ENCODE assay signal across 24 cellular contexts in the genomic region with DNA sequence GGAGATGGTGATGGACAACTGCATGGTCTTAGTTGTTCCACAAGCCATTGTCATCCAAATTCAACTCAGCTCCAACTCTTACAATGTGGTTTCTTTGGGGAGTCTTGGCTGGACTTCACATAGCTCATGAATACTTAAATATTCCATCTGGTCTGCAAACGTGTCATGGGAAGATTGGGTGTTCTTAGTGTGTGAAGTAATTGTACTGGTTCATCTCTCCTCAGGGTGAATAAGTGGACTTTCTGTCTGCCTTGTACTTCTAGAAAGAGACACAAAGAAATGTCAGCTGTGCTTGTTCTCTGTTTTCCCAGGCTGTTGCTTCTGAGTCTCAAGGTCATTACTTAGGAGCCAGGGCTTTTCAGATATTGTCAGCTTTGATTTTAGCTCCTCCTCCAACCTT.
A peak's percentile ranks its signal among the peaks of the same experiment; 100 is the strongest.
DNase-seq lines count a peak whose midpoint lies in the region; ATAC-seq, FAIRE-seq and TF ChIP-seq lines count a peak whose summit lies in the region.
"Had no signal": no experiment of that assay in that cellular context is flagged by ENCODE, and none has a peak within 500 bp of the region (broad histone marks: within the 10 kb centered on the region; RNA-seq: fewer than 3 reads in every experiment).

No MANE protein-coding gene starts in this region.

- FAIRE-seq in HTR-8/SVneo (lab: Jason Lieb, UNC) = no peak
- FAIRE-seq: A549, GM12878 had no signal

- H3K4me1 ChIP-seq in heart left ventricle (peaks cover 4 to 73% (median 49%) of the 10 kb centered on the region in 12 donors), mesendoderm (ENCODE audit: control insufficient read depth, low read depth, low read length) (no peaks in the 10 kb centered on the region), prostate gland (replicated peaks) (no peaks in the 10 kb centered on the region)
- H3K4me1 ChIP-seq: A549, SJSA1 had no signal

- no peak for TF ChIP-seq POLR2A in heart left ventricle (IDR thresholded peaks at IDR 0.05)
- no peak for TF ChIP-seq POLR2A in prostate gland (IDR thresholded peaks at IDR 0.05)

- no peak overlapping the region for H4K8ac ChIP-seq in mesendoderm (ENCODE audit: low read depth, low read length)

- H3K27ac Mint-ChIP-seq in stimulated activated naive B cell treated with anti-CD40 and anti-IgM and Interleukin-4, amounts not matched to agents 10 μg/mL and 1 μg/mL and 100 μg/mL, for 72 hours = peak overlapping the region; percentile 10
- H3K27ac Mint-ChIP-seq: stimulated activated memory B cell treated with anti-CD40 and anti-IgM and Interleukin-4, amounts not matched to agents 10 μg/mL and 1 μg/mL and 100 μg/mL, for 72 hours had no signal

- H3K4me3 ChIP-seq in heart left ventricle = no peak overlapping the region
- no peak overlapping the region for H3K4me3 ChIP-seq in choroid plexus epithelial cell (ENCODE audit: low read depth, low read length)
- no peak overlapping the region for H3K4me3 ChIP-seq in mesendoderm (ENCODE audit: low read length)
- H3K4me3 ChIP-seq in prostate gland = no peak overlapping the region
- H3K4me3 ChIP-seq: A549; BLaER1 treated with 17β-estradiol and CSF1 and Interleukin-3, amounts not matched to agents 10 nM and 100 nM; colonic mucosa; GM12878; SJSA1; upper lobe of left lung had no signal

- intact Hi-C loops in heart left ventricle (cut with DNase I) (loop anchor here in 1 of 10 donors (10.0 kb wide), 1 partner anchor 138 kb away; no protein-coding TSS in a partner anchor), cardiac septum (cut with DNase I) (loop anchor here (5.0 kb wide), 1 partner anchor 281 kb away; a partner anchor contains a TSS), prostate gland (cut with DNase I) (no loop called here)

- peak overlapping the region; percentile 52 to 84 (median 76) for H3K27ac ChIP-seq in heart left ventricle
- H3K27ac ChIP-seq in mesendoderm (ENCODE audit: low read depth, low read length) = no peak overlapping the region
- no peak overlapping the region for H3K27ac ChIP-seq in prostate gland
- H3K27ac ChIP-seq: A549; BLaER1 treated with 17β-estradiol and CSF1 and Interleukin-3, amounts not matched to agents 10 nM and 100 nM; colonic mucosa; SJSA1; upper lobe of left lung had no signal

- H2AK5ac ChIP-seq in mesendoderm (ENCODE audit: low read length) = no peak overlapping the region

- no peak overlapping the region for H2BK5ac ChIP-seq in mesendoderm (ENCODE audit: low read length)

- H3K9me3 ChIP-seq in heart left ventricle (no peaks in the 10 kb centered on the region), prostate gland (no peaks in the 10 kb centered on the region)
- H3K9me3 ChIP-seq: A549; BLaER1 treated with 17β-estradiol and CSF1 and Interleukin-3, amounts not matched to agents 10 nM and 100 nM; colonic mucosa; SJSA1; upper lobe of left lung had no signal

- peaks cover 31 to 46% of the 10 kb centered on the region in 2 donors for H3K36me3 Mint-ChIP-seq in stimulated activated naive B cell treated with anti-CD40 and anti-IgM and Interleukin-4, amounts not matched to agents 10 μg/mL and 1 μg/mL and 100 μg/mL, for 72 hours

- no peaks in the 10 kb centered on the region for H3K27me3 ChIP-seq in heart left ventricle
- no peaks in the 10 kb centered on the region for H3K27me3 ChIP-seq in mesendoderm (ENCODE audit: insufficient read depth, low read length, poor library complexity)
- H3K27me3 ChIP-seq in prostate gland (replicated peaks; ENCODE audit: insufficient read depth) = no peaks in the 10 kb centered on the region
- H3K27me3 ChIP-seq: BLaER1 treated with 17β-estradiol and CSF1 and Interleukin-3, amounts not matched to agents 10 nM and 100 nM; colonic mucosa; SJSA1; upper lobe of left lung had no signal

- H3K79me1 ChIP-seq in mesendoderm (ENCODE audit: low read length) = no peaks in the 10 kb centered on the region

- H2BK15ac ChIP-seq in mesendoderm (replicated peaks; ENCODE audit: low read depth) = no peak overlapping the region

- no peak overlapping the region for H3K9ac ChIP-seq in mesendoderm (ENCODE audit: low read length)
- H3K9ac ChIP-seq: BLaER1 treated with 17β-estradiol and CSF1 and Interleukin-3, amounts not matched to agents 10 nM and 100 nM had no signal

- H3K18ac ChIP-seq in mesendoderm (ENCODE audit: low read length) = no peak overlapping the region

- no peak overlapping the region for H2BK120ac ChIP-seq in mesendoderm (ENCODE audit: low read depth, low read length)

- H3K4me3 Mint-ChIP-seq in stimulated activated naive B cell treated with anti-CD40 and anti-IgM and Interleukin-4, amounts not matched to agents 10 μg/mL and 1 μg/mL and 100 μg/mL, for 72 hours = no peak overlapping the region
- H3K4me3 Mint-ChIP-seq: naive thymus-derived CD8-positive, alpha-beta T cell; stimulated activated memory B cell treated with anti-CD40 and anti-IgM and Interleukin-4, amounts not matched to agents 10 μg/mL and 1 μg/mL and 100 μg/mL, for 72 hours had no signal

- TF ChIP-seq CTCF in heart left ventricle (IDR thresholded peaks at IDR 0.05) (no peak), choroid plexus epithelial cell (conservative IDR thresholded peaks at IDR 0.05; ENCODE audit: low read depth, low read length) (no peak), prostate gland (IDR thresholded peaks at IDR 0.05) (no peak)

- WGBS in heart left ventricle, 4 donors = 33 to 40% (median 35%) methylated on average over 1 of the region's 1 CpG
- no CpG with 5 or more reads among the region's 1 CpG for WGBS in mesendoderm (ENCODE audit: extremely low coverage, insufficient coverage, low lambda C conversion rate)
- WGBS in prostate gland = 43% methylated on average over 1 of the region's 1 CpG

- peaks cover 2 to 13% of the 10 kb centered on the region in 2 donors for H3K4me1 Mint-ChIP-seq in stimulated activated naive B cell treated with anti-CD40 and anti-IgM and Interleukin-4, amounts not matched to agents 10 μg/mL and 1 μg/mL and 100 μg/mL, for 72 hours

- H3K36me3 ChIP-seq in heart left ventricle = peaks cover 0 to 67% (median 49%) of the 10 kb centered on the region in 9 donors
- H3K36me3 ChIP-seq in mesendoderm (ENCODE audit: control insufficient read depth, insufficient read depth, low read length) = no peaks in the 10 kb centered on the region
- no peaks in the 10 kb centered on the region for H3K36me3 ChIP-seq in prostate gland

- no peak overlapping the region for H3K4me2 ChIP-seq in mesendoderm (ENCODE audit: low read length)
- H3K4me2 ChIP-seq: A549; BLaER1 treated with 17β-estradiol and CSF1 and Interleukin-3, amounts not matched to agents 10 nM and 100 nM had no signal

- ATAC-seq in heart left ventricle = peak in 1 of 4 donors; percentile 6
- no peak for ATAC-seq in stimulated activated naive B cell treated with anti-CD40 and anti-IgM and Interleukin-4, amounts not matched to agents 10 μg/mL and 1 μg/mL and 100 μg/mL, for 72 hours (replicated peaks)
- ATAC-seq: A549; GM12878; HCT116; naive thymus-derived CD8-positive, alpha-beta T cell; stimulated activated memory B cell treated with anti-CD40 and anti-IgM and Interleukin-4, amounts not matched to agents 10 μg/mL and 1 μg/mL and 100 μg/mL, for 72 hours had no signal

- H3K23ac ChIP-seq in mesendoderm (ENCODE audit: low read length) = no peak overlapping the region

- H3K79me2 ChIP-seq in mesendoderm (ENCODE audit: control insufficient read depth, insufficient read depth, low read length) = no peaks in the 10 kb centered on the region

- no peaks in the 10 kb centered on the region for H3K27me3 Mint-ChIP-seq in stimulated activated naive B cell treated with anti-CD40 and anti-IgM and Interleukin-4, amounts not matched to agents 10 μg/mL and 1 μg/mL and 100 μg/mL, for 72 hours
- H3K27me3 Mint-ChIP-seq: naive thymus-derived CD8-positive, alpha-beta T cell; stimulated activated memory B cell treated with anti-CD40 and anti-IgM and Interleukin-4, amounts not matched to agents 10 μg/mL and 1 μg/mL and 100 μg/mL, for 72 hours had no signal

- H3K9me3 Mint-ChIP-seq in stimulated activated naive B cell treated with anti-CD40 and anti-IgM and Interleukin-4, amounts not matched to agents 10 μg/mL and 1 μg/mL and 100 μg/mL, for 72 hours = no peaks in the 10 kb centered on the region
- H3K9me3 Mint-ChIP-seq: naive thymus-derived CD8-positive, alpha-beta T cell; stimulated activated memory B cell treated with anti-CD40 and anti-IgM and Interleukin-4, amounts not matched to agents 10 μg/mL and 1 μg/mL and 100 μg/mL, for 72 hours had no signal

- H4K5ac ChIP-seq in mesendoderm (ENCODE audit: low read length) = no peak overlapping the region

- H3K56ac ChIP-seq in mesendoderm (ENCODE audit: low read length) = no peak overlapping the region

- no peak for DNase-seq in heart left ventricle
- no peak for DNase-seq in cardiac septum (ENCODE audit: low spot score)
- DNase-seq in choroid plexus epithelial cell (ENCODE audit: low read depth) = peak; percentile 25
- DNase-seq in iris pigment epithelial cell (ENCODE audit: low read depth) = peak; percentile 66
- DNase-seq in stimulated activated naive B cell treated with anti-CD40 and anti-IgM and Interleukin-4, amounts not matched to agents 10 μg/mL and 1 μg/mL and 100 μg/mL, for 72 hours = no peak
- no peak for DNase-seq in mesendoderm
- no peak for DNase-seq in prostate gland (ENCODE audit: low spot score)
- no peak for DNase-seq in HTR-8/SVneo (ENCODE audit: insufficient read length, low spot score)
- DNase-seq: activated CD4-positive, CD25-positive, alpha-beta regulatory T cell treated with anti-CD3 and anti-CD28 coated beads, Interleukin-2, amount 50 U/mL, for 72 hours; amniotic stem cell; colonic mucosa; GDM1; naive thymus-derived CD8-positive, alpha-beta T cell; NCI-H1417; NCI-H2171 treated with DMSO at 0.1 percent for 48 hours; NCI-H69; stimulated activated CD4-positive, alpha-beta T cell treated with anti-CD3 and anti-CD28 coated beads, Interleukin-15, amount 100 ng/mL, for 24 hours; upper lobe of left lung had no signal

- H3K4ac ChIP-seq in mesendoderm (ENCODE audit: low read depth, low read length) = no peak overlapping the region

Comparison
In these comparisons a context has a peak if more than half of its experiments do, and no peak if none do; other contexts are left out.
1. DNase-seq: peak in choroid plexus epithelial cell (single experiment) and iris pigment epithelial cell (single experiment); none in heart left ventricle (0 of 5), cardiac septum (single experiment), stimulated activated naive B cell treated with anti-CD40 and anti-IgM and Interleukin-4, amounts not matched to agents 10 μg/mL and 1 μg/mL and 100 μg/mL, for 72 hours (single experiment), mesendoderm (single experiment), prostate gland (single experiment) and HTR-8/SVneo (single experiment).
2. H3K27ac ChIP-seq: peak in heart left ventricle (12 of 12); none in mesendoderm (single experiment) and prostate gland (0 of 2).